1 cellular context compared by ENCODE assay signal in the genomic region with DNA sequence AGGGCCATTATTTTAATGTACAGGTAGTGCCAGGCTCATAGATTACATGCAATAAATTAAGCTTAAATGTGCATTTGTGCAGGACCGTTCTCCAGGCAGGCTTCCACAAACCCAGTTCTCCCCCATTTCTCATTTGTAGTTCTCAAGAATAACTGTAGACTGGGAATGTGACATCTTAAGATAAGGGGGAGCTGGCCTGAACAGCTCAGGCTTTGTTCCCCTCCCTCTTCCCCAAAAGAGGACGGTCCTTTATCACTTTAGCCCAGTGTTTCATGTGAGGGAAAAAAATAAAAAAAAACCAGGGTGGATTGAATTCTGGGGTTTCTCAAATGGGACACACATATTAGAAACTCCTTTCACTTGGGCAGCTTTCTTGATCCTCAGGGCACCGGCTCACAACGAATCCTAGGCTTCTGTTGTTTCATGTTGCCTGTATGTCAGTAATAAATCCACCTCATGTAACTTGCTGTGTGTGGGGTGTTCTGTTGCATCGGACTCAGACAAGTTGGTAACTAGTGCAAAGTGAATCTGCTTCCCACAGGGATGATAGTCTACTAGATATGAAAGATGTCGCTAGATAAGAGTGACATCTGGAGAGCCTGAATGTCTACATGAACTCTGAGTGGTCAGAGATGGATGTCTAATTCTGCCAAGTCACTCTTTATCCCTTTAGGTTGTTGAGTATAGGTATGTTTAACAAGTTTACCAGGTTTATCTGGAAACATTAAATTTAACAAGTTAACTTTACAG.
A peak's percentile ranks its signal among the peaks of the same experiment; 100 is the strongest.
TF ChIP-seq lines count a peak whose summit lies in the region.

No MANE protein-coding gene starts in this region.

TF ChIP-seq in K562, 482 proteins besides CTCF, POLR2A, EP300 and RAD21 (continued from another document and continues in another):
- TF ChIP-seq NONO (IDR thresholded peaks at IDR 0.05; ENCODE audit: low read depth in 2 of 2, low read length in 1 of 2) (no peak), ZNF699 (CRISPR knock-in tag; IDR thresholded peaks at IDR 0.05; ENCODE audit: insufficient replicate concordance) (no peak), ZNF316 (IDR thresholded peaks at IDR 0.05) (peak; percentile 63), ZNF12 (CRISPR knock-in tag; IDR thresholded peaks at IDR 0.05) (no peak), MTA3 (IDR thresholded peaks at IDR 0.05; ENCODE audit: borderline replicate concordance) (no peak), ZNF253 (CRISPR knock-in tag; conservative IDR thresholded peaks at IDR 0.05) (no peak), SMARCE1 (IDR thresholded peaks at IDR 0.05) (0 out of 2 replicates have a peak, but pooled peaks have one; percentile 24), SAFB (IDR thresholded peaks at IDR 0.05; ENCODE audit: borderline replicate concordance, low read depth, low read length) (no peak), SMAD3 (CRISPR knock-in tag; conservative IDR thresholded peaks at IDR 0.05) (no peak), RBM34 (IDR thresholded peaks at IDR 0.05; ENCODE audit: borderline replicate concordance, insufficient read depth, low read length) (no peak), CHD2 (IDR thresholded peaks at IDR 0.05; ENCODE audit: low read depth, low read length) (no peak), PHB (CRISPR knock-in tag; IDR thresholded peaks at IDR 0.05) (no peak), MECOM (CRISPR knock-in tag; IDR thresholded peaks at IDR 0.05) (0 out of 2 replicates have a peak, but pooled peaks have one; percentile 33), ESRRA (IDR thresholded peaks at IDR 0.05; ENCODE audit: borderline replicate concordance, low read depth) (no peak), ILK (tag; IDR thresholded peaks at IDR 0.05; ENCODE audit: borderline replicate concordance, low read depth) (no peak), BHLHE40 (IDR thresholded peaks at IDR 0.05; ENCODE audit: low read length) (no peak), NBN (IDR thresholded peaks at IDR 0.05; ENCODE audit: low read depth) (no peak), SIN3B (IDR thresholded peaks at IDR 0.05; ENCODE audit: low read depth) (no peak), SNIP1 (IDR thresholded peaks at IDR 0.05; ENCODE audit: low read depth) (no peak), ZNF384 (IDR thresholded peaks at IDR 0.05; ENCODE audit: low read depth, low read length) (peak; percentile 49; the same call in 1 of the 2 replicates), LARP7 (IDR thresholded peaks at IDR 0.05) (no peak), ZNF586 (CRISPR knock-in tag; conservative IDR thresholded peaks at IDR 0.05) (no peak), TEAD4 (IDR thresholded peaks at IDR 0.05; ENCODE audit: low read length) (peak; percentile 42; the same call in 1 of the 2 replicates), TEAD4 (CRISPR knock-in tag; IDR thresholded peaks at IDR 0.05; ENCODE audit: borderline replicate concordance) (no peak), DPF2 (IDR thresholded peaks at IDR 0.05) (peak; percentile 46; the same call in 1 of the 2 replicates), ZEB2 (IDR thresholded peaks at IDR 0.05) (no peak), FOXK2 (conservative IDR thresholded peaks at IDR 0.05 in 1 of 2, IDR thresholded peaks at IDR 0.05 in 1 of 2; ENCODE audit: low read depth in 2 of 2) (0 out of 4 replicates have a peak, but pooled peaks of 1 of the 2 experiments have one; percentile 33), HNRNPUL1 (IDR thresholded peaks at IDR 0.05; ENCODE audit: low read length) (no peak), NRF1 (conservative IDR thresholded peaks at IDR 0.05 in 1 of 2, IDR thresholded peaks at IDR 0.05 in 1 of 2) (no peak)
- TF ChIP-seq, protein P1, sequence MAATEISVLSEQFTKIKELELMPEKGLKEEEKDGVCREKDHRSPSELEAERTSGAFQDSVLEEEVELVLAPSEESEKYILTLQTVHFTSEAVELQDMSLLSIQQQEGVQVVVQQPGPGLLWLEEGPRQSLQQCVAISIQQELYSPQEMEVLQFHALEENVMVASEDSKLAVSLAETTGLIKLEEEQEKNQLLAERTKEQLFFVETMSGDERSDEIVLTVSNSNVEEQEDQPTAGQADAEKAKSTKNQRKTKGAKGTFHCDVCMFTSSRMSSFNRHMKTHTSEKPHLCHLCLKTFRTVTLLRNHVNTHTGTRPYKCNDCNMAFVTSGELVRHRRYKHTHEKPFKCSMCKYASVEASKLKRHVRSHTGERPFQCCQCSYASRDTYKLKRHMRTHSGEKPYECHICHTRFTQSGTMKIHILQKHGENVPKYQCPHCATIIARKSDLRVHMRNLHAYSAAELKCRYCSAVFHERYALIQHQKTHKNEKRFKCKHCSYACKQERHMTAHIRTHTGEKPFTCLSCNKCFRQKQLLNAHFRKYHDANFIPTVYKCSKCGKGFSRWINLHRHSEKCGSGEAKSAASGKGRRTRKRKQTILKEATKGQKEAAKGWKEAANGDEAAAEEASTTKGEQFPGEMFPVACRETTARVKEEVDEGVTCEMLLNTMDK (IDR thresholded peaks at IDR 0.05; ENCODE audit: borderline replicate concordance, insufficient read depth, low read depth, low read length, poor library complexity, severe bottlenecking): no peak
- TF ChIP-seq, protein P2, sequence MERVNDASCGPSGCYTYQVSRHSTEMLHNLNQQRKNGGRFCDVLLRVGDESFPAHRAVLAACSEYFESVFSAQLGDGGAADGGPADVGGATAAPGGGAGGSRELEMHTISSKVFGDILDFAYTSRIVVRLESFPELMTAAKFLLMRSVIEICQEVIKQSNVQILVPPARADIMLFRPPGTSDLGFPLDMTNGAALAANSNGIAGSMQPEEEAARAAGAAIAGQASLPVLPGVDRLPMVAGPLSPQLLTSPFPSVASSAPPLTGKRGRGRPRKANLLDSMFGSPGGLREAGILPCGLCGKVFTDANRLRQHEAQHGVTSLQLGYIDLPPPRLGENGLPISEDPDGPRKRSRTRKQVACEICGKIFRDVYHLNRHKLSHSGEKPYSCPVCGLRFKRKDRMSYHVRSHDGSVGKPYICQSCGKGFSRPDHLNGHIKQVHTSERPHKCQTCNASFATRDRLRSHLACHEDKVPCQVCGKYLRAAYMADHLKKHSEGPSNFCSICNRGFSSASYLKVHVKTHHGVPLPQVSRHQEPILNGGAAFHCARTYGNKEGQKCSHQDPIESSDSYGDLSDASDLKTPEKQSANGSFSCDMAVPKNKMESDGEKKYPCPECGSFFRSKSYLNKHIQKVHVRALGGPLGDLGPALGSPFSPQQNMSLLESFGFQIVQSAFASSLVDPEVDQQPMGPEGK (CRISPR knock-in tag; IDR thresholded peaks at IDR 0.05; ENCODE audit: borderline replicate concordance): no peak
- TF ChIP-seq, protein P3, sequence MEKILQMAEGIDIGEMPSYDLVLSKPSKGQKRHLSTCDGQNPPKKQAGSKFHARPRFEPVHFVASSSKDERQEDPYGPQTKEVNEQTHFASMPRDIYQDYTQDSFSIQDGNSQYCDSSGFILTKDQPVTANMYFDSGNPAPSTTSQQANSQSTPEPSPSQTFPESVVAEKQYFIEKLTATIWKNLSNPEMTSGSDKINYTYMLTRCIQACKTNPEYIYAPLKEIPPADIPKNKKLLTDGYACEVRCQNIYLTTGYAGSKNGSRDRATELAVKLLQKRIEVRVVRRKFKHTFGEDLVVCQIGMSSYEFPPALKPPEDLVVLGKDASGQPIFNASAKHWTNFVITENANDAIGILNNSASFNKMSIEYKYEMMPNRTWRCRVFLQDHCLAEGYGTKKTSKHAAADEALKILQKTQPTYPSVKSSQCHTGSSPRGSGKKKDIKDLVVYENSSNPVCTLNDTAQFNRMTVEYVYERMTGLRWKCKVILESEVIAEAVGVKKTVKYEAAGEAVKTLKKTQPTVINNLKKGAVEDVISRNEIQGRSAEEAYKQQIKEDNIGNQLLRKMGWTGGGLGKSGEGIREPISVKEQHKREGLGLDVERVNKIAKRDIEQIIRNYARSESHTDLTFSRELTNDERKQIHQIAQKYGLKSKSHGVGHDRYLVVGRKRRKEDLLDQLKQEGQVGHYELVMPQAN (IDR thresholded peaks at IDR 0.05; ENCODE audit: borderline replicate concordance): no peak
- TF ChIP-seq, protein P4, sequence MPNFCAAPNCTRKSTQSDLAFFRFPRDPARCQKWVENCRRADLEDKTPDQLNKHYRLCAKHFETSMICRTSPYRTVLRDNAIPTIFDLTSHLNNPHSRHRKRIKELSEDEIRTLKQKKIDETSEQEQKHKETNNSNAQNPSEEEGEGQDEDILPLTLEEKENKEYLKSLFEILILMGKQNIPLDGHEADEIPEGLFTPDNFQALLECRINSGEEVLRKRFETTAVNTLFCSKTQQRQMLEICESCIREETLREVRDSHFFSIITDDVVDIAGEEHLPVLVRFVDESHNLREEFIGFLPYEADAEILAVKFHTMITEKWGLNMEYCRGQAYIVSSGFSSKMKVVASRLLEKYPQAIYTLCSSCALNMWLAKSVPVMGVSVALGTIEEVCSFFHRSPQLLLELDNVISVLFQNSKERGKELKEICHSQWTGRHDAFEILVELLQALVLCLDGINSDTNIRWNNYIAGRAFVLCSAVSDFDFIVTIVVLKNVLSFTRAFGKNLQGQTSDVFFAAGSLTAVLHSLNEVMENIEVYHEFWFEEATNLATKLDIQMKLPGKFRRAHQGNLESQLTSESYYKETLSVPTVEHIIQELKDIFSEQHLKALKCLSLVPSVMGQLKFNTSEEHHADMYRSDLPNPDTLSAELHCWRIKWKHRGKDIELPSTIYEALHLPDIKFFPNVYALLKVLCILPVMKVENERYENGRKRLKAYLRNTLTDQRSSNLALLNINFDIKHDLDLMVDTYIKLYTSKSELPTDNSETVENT (CRISPR knock-in tag; IDR thresholded peaks at IDR 0.05): no peak
- TF ChIP-seq, protein P5, sequence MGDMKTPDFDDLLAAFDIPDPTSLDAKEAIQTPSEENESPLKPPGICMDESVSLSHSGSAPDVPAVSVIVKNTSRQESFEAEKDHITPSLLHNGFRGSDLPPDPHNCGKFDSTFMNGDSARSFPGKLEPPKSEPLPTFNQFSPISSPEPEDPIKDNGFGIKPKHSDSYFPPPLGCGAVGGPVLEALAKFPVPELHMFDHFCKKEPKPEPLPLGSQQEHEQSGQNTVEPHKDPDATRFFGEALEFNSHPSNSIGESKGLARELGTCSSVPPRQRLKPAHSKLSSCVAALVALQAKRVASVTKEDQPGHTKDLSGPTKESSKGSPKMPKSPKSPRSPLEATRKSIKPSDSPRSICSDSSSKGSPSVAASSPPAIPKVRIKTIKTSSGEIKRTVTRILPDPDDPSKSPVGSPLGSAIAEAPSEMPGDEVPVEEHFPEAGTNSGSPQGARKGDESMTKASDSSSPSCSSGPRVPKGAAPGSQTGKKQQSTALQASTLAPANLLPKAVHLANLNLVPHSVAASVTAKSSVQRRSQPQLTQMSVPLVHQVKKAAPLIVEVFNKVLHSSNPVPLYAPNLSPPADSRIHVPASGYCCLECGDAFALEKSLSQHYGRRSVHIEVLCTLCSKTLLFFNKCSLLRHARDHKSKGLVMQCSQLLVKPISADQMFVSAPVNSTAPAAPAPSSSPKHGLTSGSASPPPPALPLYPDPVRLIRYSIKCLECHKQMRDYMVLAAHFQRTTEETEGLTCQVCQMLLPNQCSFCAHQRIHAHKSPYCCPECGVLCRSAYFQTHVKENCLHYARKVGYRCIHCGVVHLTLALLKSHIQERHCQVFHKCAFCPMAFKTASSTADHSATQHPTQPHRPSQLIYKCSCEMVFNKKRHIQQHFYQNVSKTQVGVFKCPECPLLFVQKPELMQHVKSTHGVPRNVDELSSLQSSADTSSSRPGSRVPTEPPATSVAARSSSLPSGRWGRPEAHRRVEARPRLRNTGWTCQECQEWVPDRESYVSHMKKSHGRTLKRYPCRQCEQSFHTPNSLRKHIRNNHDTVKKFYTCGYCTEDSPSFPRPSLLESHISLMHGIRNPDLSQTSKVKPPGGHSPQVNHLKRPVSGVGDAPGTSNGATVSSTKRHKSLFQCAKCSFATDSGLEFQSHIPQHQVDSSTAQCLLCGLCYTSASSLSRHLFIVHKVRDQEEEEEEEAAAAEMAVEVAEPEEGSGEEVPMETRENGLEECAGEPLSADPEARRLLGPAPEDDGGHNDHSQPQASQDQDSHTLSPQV (IDR thresholded peaks at IDR 0.05): no peak
- TF ChIP-seq, protein P6, sequence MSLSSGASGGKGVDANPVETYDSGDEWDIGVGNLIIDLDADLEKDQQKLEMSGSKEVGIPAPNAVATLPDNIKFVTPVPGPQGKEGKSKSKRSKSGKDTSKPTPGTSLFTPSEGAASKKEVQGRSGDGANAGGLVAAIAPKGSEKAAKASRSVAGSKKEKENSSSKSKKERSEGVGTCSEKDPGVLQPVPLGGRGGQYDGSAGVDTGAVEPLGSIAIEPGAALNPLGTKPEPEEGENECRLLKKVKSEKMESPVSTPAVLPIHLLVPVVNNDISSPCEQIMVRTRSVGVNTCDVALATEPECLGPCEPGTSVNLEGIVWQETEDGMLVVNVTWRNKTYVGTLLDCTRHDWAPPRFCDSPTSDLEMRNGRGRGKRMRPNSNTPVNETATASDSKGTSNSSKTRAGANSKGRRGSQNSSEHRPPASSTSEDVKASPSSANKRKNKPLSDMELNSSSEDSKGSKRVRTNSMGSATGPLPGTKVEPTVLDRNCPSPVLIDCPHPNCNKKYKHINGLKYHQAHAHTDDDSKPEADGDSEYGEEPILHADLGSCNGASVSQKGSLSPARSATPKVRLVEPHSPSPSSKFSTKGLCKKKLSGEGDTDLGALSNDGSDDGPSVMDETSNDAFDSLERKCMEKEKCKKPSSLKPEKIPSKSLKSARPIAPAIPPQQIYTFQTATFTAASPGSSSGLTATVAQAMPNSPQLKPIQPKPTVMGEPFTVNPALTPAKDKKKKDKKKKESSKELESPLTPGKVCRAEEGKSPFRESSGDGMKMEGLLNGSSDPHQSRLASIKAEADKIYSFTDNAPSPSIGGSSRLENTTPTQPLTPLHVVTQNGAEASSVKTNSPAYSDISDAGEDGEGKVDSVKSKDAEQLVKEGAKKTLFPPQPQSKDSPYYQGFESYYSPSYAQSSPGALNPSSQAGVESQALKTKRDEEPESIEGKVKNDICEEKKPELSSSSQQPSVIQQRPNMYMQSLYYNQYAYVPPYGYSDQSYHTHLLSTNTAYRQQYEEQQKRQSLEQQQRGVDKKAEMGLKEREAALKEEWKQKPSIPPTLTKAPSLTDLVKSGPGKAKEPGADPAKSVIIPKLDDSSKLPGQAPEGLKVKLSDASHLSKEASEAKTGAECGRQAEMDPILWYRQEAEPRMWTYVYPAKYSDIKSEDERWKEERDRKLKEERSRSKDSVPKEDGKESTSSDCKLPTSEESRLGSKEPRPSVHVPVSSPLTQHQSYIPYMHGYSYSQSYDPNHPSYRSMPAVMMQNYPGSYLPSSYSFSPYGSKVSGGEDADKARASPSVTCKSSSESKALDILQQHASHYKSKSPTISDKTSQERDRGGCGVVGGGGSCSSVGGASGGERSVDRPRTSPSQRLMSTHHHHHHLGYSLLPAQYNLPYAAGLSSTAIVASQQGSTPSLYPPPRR (CRISPR knock-in tag; IDR thresholded peaks at IDR 0.05; ENCODE audit: borderline replicate concordance): no peak
- TF ChIP-seq, protein P7, sequence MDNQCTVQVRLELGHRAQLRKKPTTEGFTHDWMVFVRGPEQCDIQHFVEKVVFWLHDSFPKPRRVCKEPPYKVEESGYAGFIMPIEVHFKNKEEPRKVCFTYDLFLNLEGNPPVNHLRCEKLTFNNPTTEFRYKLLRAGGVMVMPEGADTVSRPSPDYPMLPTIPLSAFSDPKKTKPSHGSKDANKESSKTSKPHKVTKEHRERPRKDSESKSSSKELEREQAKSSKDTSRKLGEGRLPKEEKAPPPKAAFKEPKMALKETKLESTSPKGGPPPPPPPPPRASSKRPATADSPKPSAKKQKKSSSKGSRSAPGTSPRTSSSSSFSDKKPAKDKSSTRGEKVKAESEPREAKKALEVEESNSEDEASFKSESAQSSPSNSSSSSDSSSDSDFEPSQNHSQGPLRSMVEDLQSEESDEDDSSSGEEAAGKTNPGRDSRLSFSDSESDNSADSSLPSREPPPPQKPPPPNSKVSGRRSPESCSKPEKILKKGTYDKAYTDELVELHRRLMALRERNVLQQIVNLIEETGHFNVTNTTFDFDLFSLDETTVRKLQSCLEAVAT (IDR thresholded peaks at IDR 0.05): no peak
